ENCODE assay signal across 20 cellular contexts in genomic region chr2:14999114-14999661, GRCh38.
DNase-seq lines count a peak whose midpoint lies in the region; ATAC-seq, FAIRE-seq and TF ChIP-seq lines count a peak whose summit lies in the region.
"Had no signal": no experiment of that assay in that cellular context is flagged by ENCODE, and none has a peak within 500 bp of the region (broad histone marks: within the 10 kb centered on the region; RNA-seq: fewer than 3 reads in every experiment).

No MANE protein-coding gene starts in this region.

- H3K23ac ChIP-seq in IMR-90 (ENCODE audit: low read depth, low read length), result no peak overlapping the region

- in situ Hi-C loops in IMR-90 (cut with MboI; ENCODE audit: low sequenced_read_pairs), result no loop called here

- no peaks in the 10 kb centered on the region for H3K79me1 ChIP-seq in IMR-90 (ENCODE audit: low read depth in 1 of 2, low read length in 2 of 2)

- no peaks in the 10 kb centered on the region for H4K20me1 ChIP-seq in IMR-90 (ENCODE audit: insufficient read depth, low read length)

- H4K8ac ChIP-seq in IMR-90 (ENCODE audit: low read depth in 2 of 2, low read length in 2 of 2), result no peak overlapping the region

- intact Hi-C loops in IMR-90 (cut with micrococcal nuclease), result no loop called here
- intact Hi-C loops in sciatic nerve (cut with DNase I), result no loop called here

- TF ChIP-seq EP300 in A549 (IDR thresholded peaks at IDR 0.05), result no peak

- TF ChIP-seq CTCF in A549 (IDR thresholded peaks at IDR 0.05) (no peak), IMR-90 (conservative IDR thresholded peaks at IDR 0.05; ENCODE audit: low read depth, low read length) (no peak), glutamatergic neuron (IDR thresholded peaks at IDR 0.05; ENCODE audit: partially characterized antibody, unreplicated experiment) (no peak)

- ATAC-seq in A549 (no peak), IMR-90 (ENCODE audit: low read depth) (no peak), sciatic nerve (no peak), GM18519 (IDR thresholded peaks at IDR 0.05; ENCODE audit: low FRiP score, unreplicated experiment) (no peak)

- H3K14ac ChIP-seq in IMR-90 (replicated peaks; ENCODE audit: low read depth, low read length), result no peak overlapping the region

- H2BK5ac ChIP-seq in IMR-90 (ENCODE audit: low read depth, low read length, poor library complexity, severe bottlenecking), result no peak overlapping the region

- no peak overlapping the region for H3K4ac ChIP-seq in IMR-90 (ENCODE audit: low read depth, low read length)

- no peak overlapping the region for H2AK5ac ChIP-seq in IMR-90 (ENCODE audit: low read depth, low read length)

- no peaks in the 10 kb centered on the region for H3K9me1 ChIP-seq in IMR-90 (ENCODE audit: insufficient read depth, low read length)

- H3K36me3 Mint-ChIP-seq in glutamatergic neuron (ENCODE audit: unreplicated experiment), result no peaks in the 10 kb centered on the region
- H3K36me3 Mint-ChIP-seq: CD4-positive, CD25-positive, alpha-beta regulatory T cell; CD8-positive, alpha-beta memory T cell had no signal

- peaks cover 13% of the 10 kb centered on the region for H3K9me3 Mint-ChIP-seq in glutamatergic neuron (ENCODE audit: unreplicated experiment)
- H3K9me3 Mint-ChIP-seq: CD4-positive, CD25-positive, alpha-beta regulatory T cell; H9 had no signal

- no peak for TF ChIP-seq RAD21 in A549 (conservative IDR thresholded peaks at IDR 0.05 in 1 of 2, IDR thresholded peaks at IDR 0.05 in 1 of 2)
- no peak for TF ChIP-seq RAD21 in IMR-90 (IDR thresholded peaks at IDR 0.05; ENCODE audit: low read length)

- FAIRE-seq in A549 (lab: Jason Lieb, UNC), result no peak
- no peak for FAIRE-seq in urothelium cell line (lab: Jason Lieb, UNC)
- FAIRE-seq: D721Med, GM19239, HTR-8/SVneo had no signal

- no peak overlapping the region for H2BK15ac ChIP-seq in IMR-90 (ENCODE audit: low read depth, low read length)

- peak overlapping the region; percentile 64 for H3K4me3 Mint-ChIP-seq in glutamatergic neuron (ENCODE audit: unreplicated experiment)
- H3K4me3 Mint-ChIP-seq: CD4-positive, CD25-positive, alpha-beta regulatory T cell; CD8-positive, alpha-beta memory T cell; H9 had no signal

- no peaks in the 10 kb centered on the region for H3K36me3 ChIP-seq in IMR-90 (ENCODE audit: control insufficient read depth, insufficient read depth, low read length)
- H3K36me3 ChIP-seq in neuron (ENCODE audit: insufficient read depth, low read length), result no peaks in the 10 kb centered on the region
- H3K36me3 ChIP-seq: BE2C had no signal

- H3K27ac ChIP-seq in A549 (no peak overlapping the region), IMR-90 (ENCODE audit: insufficient read depth, low read length) (no peak overlapping the region)
- H3K27ac ChIP-seq: GM23248, KMS-11 had no signal

- DNase-seq in A549 (ENCODE audit: low read depth in 1 of 2, low spot score in 1 of 2), result no peak
- DNase-seq in IMR-90, result no peak
- DNase-seq in glutamatergic neuron, result no peak
- DNase-seq in sciatic nerve (ENCODE audit: low spot score), result no peak
- no peak for DNase-seq in urothelium cell line (ENCODE audit: low spot score)
- DNase-seq: ACHN; BE2C; C1 segment of cervical spinal cord; CD4-positive, CD25-positive, alpha-beta regulatory T cell; CD8-positive, alpha-beta memory T cell; COR-L47; GF-D8; GM23248; H9 had no signal

- CTCF ChIA-PET in A549 (lab: Yijun Ruan, JAX), result no interaction called here
- CTCF ChIA-PET in IMR-90 (lab: Yijun Ruan, JAX), result no interaction called here

- H3K4me3 ChIP-seq in A549, result no peak overlapping the region
- H3K4me3 ChIP-seq in IMR-90 (ENCODE audit: insufficient read depth, low read depth, low read length), result no peak overlapping the region
- H3K4me3 ChIP-seq in neuron (ENCODE audit: low read length), result no peak overlapping the region
- H3K4me3 ChIP-seq: GM23248 had no signal

- no peak overlapping the region for H3K4me2 ChIP-seq in A549
- H3K4me2 ChIP-seq in IMR-90 (ENCODE audit: low read depth, low read length), result no peak overlapping the region
- H3K4me2 ChIP-seq: KMS-11 had no signal

- H3K27me3 ChIP-seq in IMR-90 (ENCODE audit: control insufficient read depth, insufficient read depth, low read length) (no peaks in the 10 kb centered on the region), neuron (ENCODE audit: insufficient read depth, low read length) (no peaks in the 10 kb centered on the region)
- H3K27me3 ChIP-seq: BE2C had no signal

- peaks cover 9% of the 10 kb centered on the region for H3K27me3 Mint-ChIP-seq in glutamatergic neuron (ENCODE audit: unreplicated experiment)

- WGBS in A549 (ENCODE audit: missing lambda C conversion rate), result 13% methylated on average over 7 of the region's 7 CpGs
- no CpG with 5 or more reads among the region's 7 CpGs for WGBS in IMR-90 (ENCODE audit: extremely low coverage in 2 of 2, insufficient read length in 1 of 2), 2 experiments

- H3K4me1 Mint-ChIP-seq in glutamatergic neuron (ENCODE audit: low read depth, unreplicated experiment), result peaks cover 40% of the 10 kb centered on the region
- H3K4me1 Mint-ChIP-seq: CD4-positive, CD25-positive, alpha-beta regulatory T cell; CD8-positive, alpha-beta memory T cell had no signal

- dilution Hi-C loops in IMR-90 (cut with HindIII; ENCODE audit: low sequenced_read_pairs, unreplicated experiment), result no loop called here

- H3K9ac ChIP-seq in IMR-90 (ENCODE audit: low read depth, low read length), result no peak overlapping the region
- H3K9ac ChIP-seq: GM23248, KMS-11 had no signal

- H3K4me1 ChIP-seq in A549 (no peaks in the 10 kb centered on the region), IMR-90 (ENCODE audit: control insufficient read depth, insufficient read depth, low read length) (no peaks in the 10 kb centered on the region), neuron (ENCODE audit: insufficient read depth, low read length) (peaks cover 14% of the 10 kb centered on the region)
- H3K4me1 ChIP-seq: BE2C had no signal

- H2AFZ ChIP-seq in IMR-90 (replicated peaks; ENCODE audit: low read length, poor library complexity) (no peak overlapping the region), neuron (ENCODE audit: low read depth, low read length) (peak overlapping the region; percentile 24)
- H2AFZ ChIP-seq: GM23248 had no signal

- no peak overlapping the region for H2AK9ac ChIP-seq in IMR-90 (replicated peaks; ENCODE audit: low read depth, low read length, poor library complexity)

- POLR2A ChIA-PET in A549 (lab: Yijun Ruan, JAX) (no interaction called here), IMR-90 (lab: Charles Lee; ENCODE audit: unreplicated experiment) (no interaction called here)

- TF ChIP-seq POLR2A in A549 (IDR thresholded peaks at IDR 0.05; ENCODE audit: low read length), result no peak
- no peak for TF ChIP-seq POLR2A in IMR-90 (IDR thresholded peaks at IDR 0.05; ENCODE audit: low read depth, low read length)

- H4K91ac ChIP-seq in IMR-90 (ENCODE audit: insufficient read depth, low read depth, low read length), result no peak overlapping the region

- no TSS peak for BruUV-seq in IMR-90 (replicated peaks; lab: Mats Ljungman, UMichigan)

- no peak overlapping the region for H3K56ac ChIP-seq in IMR-90 (ENCODE audit: extremely low read depth, insufficient read depth, low read length)

- H3K9me3 ChIP-seq in A549 (no peaks in the 10 kb centered on the region), IMR-90 (ENCODE audit: control insufficient read depth, insufficient read depth, low read length) (no peaks in the 10 kb centered on the region), neuron (ENCODE audit: low read length) (no peaks in the 10 kb centered on the region)
- H3K9me3 ChIP-seq: BE2C had no signal

- H3K18ac ChIP-seq in IMR-90 (ENCODE audit: low read depth, low read length), result no peak overlapping the region

- H2BK20ac ChIP-seq in IMR-90 (ENCODE audit: low read depth, low read length), result no peak overlapping the region

- no peak overlapping the region for H4K5ac ChIP-seq in IMR-90 (ENCODE audit: low read depth, low read length)

- no peak overlapping the region for H2BK120ac ChIP-seq in IMR-90 (ENCODE audit: low read depth, low read length)

- H3K27ac Mint-ChIP-seq in glutamatergic neuron (ENCODE audit: unreplicated experiment), result peak overlapping the region; percentile 76
- H3K27ac Mint-ChIP-seq: CD4-positive, CD25-positive, alpha-beta regulatory T cell; CD8-positive, alpha-beta memory T cell had no signal

TF ChIP-seq in A549, 52 proteins besides CTCF, POLR2A, EP300 and RAD21:
- TF ChIP-seq MAFK (IDR thresholded peaks at IDR 0.05; ENCODE audit: partially characterized antibody), result peak; percentile 96
- TF ChIP-seq, protein P1, sequence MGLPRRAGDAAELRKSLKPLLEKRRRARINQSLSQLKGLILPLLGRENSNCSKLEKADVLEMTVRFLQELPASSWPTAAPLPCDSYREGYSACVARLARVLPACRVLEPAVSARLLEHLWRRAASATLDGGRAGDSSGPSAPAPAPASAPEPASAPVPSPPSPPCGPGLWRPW (IDR thresholded peaks at IDR 0.05), result no peak

TF ChIP-seq in IMR-90, 13 proteins besides CTCF, POLR2A, EP300 and RAD21:
- TF ChIP-seq, protein P2, sequence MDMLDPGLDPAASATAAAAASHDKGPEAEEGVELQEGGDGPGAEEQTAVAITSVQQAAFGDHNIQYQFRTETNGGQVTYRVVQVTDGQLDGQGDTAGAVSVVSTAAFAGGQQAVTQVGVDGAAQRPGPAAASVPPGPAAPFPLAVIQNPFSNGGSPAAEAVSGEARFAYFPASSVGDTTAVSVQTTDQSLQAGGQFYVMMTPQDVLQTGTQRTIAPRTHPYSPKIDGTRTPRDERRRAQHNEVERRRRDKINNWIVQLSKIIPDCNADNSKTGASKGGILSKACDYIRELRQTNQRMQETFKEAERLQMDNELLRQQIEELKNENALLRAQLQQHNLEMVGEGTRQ (IDR thresholded peaks at IDR 0.05; ENCODE audit: low read depth, low read length), result no peak
- TF ChIP-seq CHD1 (IDR thresholded peaks at IDR 0.05; ENCODE audit: low read depth, low read length) (no peak), RFX5 (IDR thresholded peaks at IDR 0.05; ENCODE audit: low read depth, low read length) (no peak), RCOR1 (IDR thresholded peaks at IDR 0.05; ENCODE audit: insufficient replicate concordance, low read length) (no peak), CEBPB (IDR thresholded peaks at IDR 0.05; ENCODE audit: low read depth, low read length) (peak; percentile 33; the same call in 1 of the 2 replicates), NFE2L2 (IDR thresholded peaks at IDR 0.05; ENCODE audit: low read depth, low read length) (no peak), MAFK (IDR thresholded peaks at IDR 0.05; ENCODE audit: low read depth, low read length) (peak; percentile 92), ELK1 (IDR thresholded peaks at IDR 0.05; ENCODE audit: borderline replicate concordance, low read depth, low read length) (no peak)
